ENCODE assay signal across 8 cellular contexts in the genomic region with DNA sequence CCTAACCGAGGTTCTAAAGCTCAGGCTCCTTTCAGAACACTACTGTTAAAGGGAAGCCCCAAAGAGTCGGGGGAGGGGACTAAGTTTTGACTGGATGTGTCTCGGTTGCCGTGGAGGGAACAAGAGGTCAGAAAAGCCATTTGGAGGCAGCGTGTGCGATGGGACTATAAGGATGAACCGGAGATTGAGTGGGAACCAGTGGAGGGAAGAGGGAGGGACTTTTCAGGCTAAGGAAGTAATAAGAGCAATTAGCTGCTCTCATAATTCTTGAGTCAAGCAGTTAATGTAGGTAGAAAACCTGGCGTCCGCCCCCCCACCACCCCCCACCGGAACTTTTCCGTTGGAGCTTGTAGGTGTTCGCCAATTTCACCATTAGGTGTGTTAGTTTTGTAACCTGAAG. TPM values are rescaled to one million over a fixed set of nuclear protein-coding genes. Genes with fewer than 3 reads are reported as not detected.
DNase-seq lines count a peak whose midpoint lies in the region; ATAC-seq and TF ChIP-seq lines count a peak whose summit lies in the region.

No MANE protein-coding gene starts in this region.

- H3K36me3 ChIP-seq in body of pancreas (replicated peaks in 1 of 2; ENCODE audit: insufficient read depth in 1 of 2, low read depth in 2 of 2), result no peaks in the 10 kb centered on the region

- TF ChIP-seq POLR2A in body of pancreas (IDR thresholded peaks at IDR 0.05), result no peak

- peak overlapping the region; percentile 83 to 97 (median 90) for H3K27ac ChIP-seq in body of pancreas
- H3K27ac ChIP-seq in skin epidermis, result peak overlapping the region; percentile 69 to 97 (median 92)

- H3K27me3 ChIP-seq in body of pancreas, result no peaks in the 10 kb centered on the region

- no peaks in the 10 kb centered on the region for H3K9me3 ChIP-seq in body of pancreas

- no peak for TF ChIP-seq CTCF in body of pancreas (IDR thresholded peaks at IDR 0.05)

- 0 to 1% methylated on average over 12 of the region's 12 CpGs for WGBS in body of pancreas, 2 donors

- intact Hi-C loops in body of pancreas (cut with DNase I), result no loop called here

- H3K4me3 ChIP-seq in body of pancreas (peak overlapping the region; percentile 44 to 68), skin epidermis (peak overlapping the region; percentile 55 to 93 (median 69))

- peaks cover 23% of the 10 kb centered on the region for H3K4me1 ChIP-seq in body of pancreas

- peak; percentile 22 for DNase-seq in AG08395 (ENCODE audit: low spot score)
- peak; percentile 70 for DNase-seq in RKO (ENCODE audit: low spot score)
- peak; percentile 15 to 28 (median 24) for DNase-seq in body of pancreas
- peak; percentile 22 for DNase-seq in iPS-NIHi11 (ENCODE audit: low spot score)
- no peak for DNase-seq in foreskin melanocyte

- ATAC-seq in GM18498 (IDR thresholded peaks at IDR 0.05; ENCODE audit: unreplicated experiment) (peak; percentile 11), HG03378 (IDR thresholded peaks at IDR 0.05; ENCODE audit: unreplicated experiment) (peak; percentile 21), body of pancreas (peak; percentile 32)

RNA-seq across cellular contexts. Expression of gene AKAP9, which starts 0.5 kb away (rescaled TPM):
- total RNA-seq in body of pancreas, result 10 to 100 TPM; 70.0 to 93.9 TPM

RNA-seq across cellular contexts. Expression of gene MTERF1, which starts 59.7 kb away (rescaled TPM):
- total RNA-seq in body of pancreas, result 1 to 10 TPM; 3.3 to 7.5 TPM
